In genomic region chr14:63542231-63542999, GRCh38 we compare ENCODE assay signal across 8 cellular contexts. TPM values are rescaled to one million over a fixed set of nuclear protein-coding genes. Genes with fewer than 3 reads are reported as not detected.
DNase-seq lines count a peak whose midpoint lies in the region; ATAC-seq and TF ChIP-seq lines count a peak whose summit lies in the region.

No MANE protein-coding gene starts in this region.

- peaks cover 23% of the 10 kb centered on the region for H3K4me1 Mint-ChIP-seq in stimulated activated naive CD8-positive, alpha-beta T cell treated with anti-CD3 and anti-CD28 coated beads, Interleukin-15, amount 100 ng/mL, for 72 hours

- H3K27ac Mint-ChIP-seq in stimulated activated naive CD8-positive, alpha-beta T cell treated with anti-CD3 and anti-CD28 coated beads, Interleukin-15, amount 100 ng/mL, for 72 hours, result peak overlapping the region; percentile 35 to 95

- no peaks in the 10 kb centered on the region for H3K27me3 ChIP-seq in breast epithelium
- H3K27me3 ChIP-seq in kidney epithelial cell (ENCODE audit: control insufficient read depth, insufficient read depth, low read length), result no peaks in the 10 kb centered on the region

- peak overlapping the region; percentile 89 to 96 for H3K4me3 Mint-ChIP-seq in stimulated activated naive CD8-positive, alpha-beta T cell treated with anti-CD3 and anti-CD28 coated beads, Interleukin-15, amount 100 ng/mL, for 72 hours

- intact Hi-C loops in OCI-LY7 (cut with micrococcal nuclease; ENCODE audit: unreplicated experiment) (loop anchor here (2.0 kb wide), 1 partner anchor 98 kb away; the partner anchor contains the start of gene WDR89), breast epithelium (cut with DNase I; ENCODE audit: low total_unique reads) (loop anchor here (5.0 kb wide), 1 partner anchor 150 kb away; no protein-coding TSS in a partner anchor)

- H3K9me2 ChIP-seq in OCI-LY7 (ENCODE audit: insufficient read depth, low read length), result no peaks in the 10 kb centered on the region

- CTCF ChIA-PET in OCI-LY7 (lab: Charles Lee; ENCODE audit: unreplicated experiment), result interaction anchor here (0.6 to 1.0 kb wide), 3 partner anchors 153 to 1976 kb away, joined by 3 to 11 read pairs (median 4); no protein-coding TSS in a partner anchor

- H3K4me2 ChIP-seq in OCI-LY7 (ENCODE audit: low read length), result peak overlapping the region; percentile 99

- peak overlapping the region; percentile 55 for H3K27ac ChIP-seq in OCI-LY7 (ENCODE audit: low read depth, low read length, poor library complexity, severe bottlenecking)
- peak overlapping the region; percentile 88 to 92 for H3K27ac ChIP-seq in breast epithelium

- peaks cover 14% of the 10 kb centered on the region; the same call in 1 of the 2 replicates for H4K20me1 ChIP-seq in OCI-LY7 (ENCODE audit: insufficient read depth, low read length)

- peak overlapping the region; percentile 92 for H3K4me3 ChIP-seq in OCI-LY7 (ENCODE audit: low read depth, low read length, poor library complexity, severe bottlenecking)
- peak overlapping the region; percentile 84 to 97 (median 88) for H3K4me3 ChIP-seq in breast epithelium
- H3K4me3 ChIP-seq in kidney epithelial cell (ENCODE audit: low read depth, low read length), result peak overlapping the region; percentile 89

- no peaks in the 10 kb centered on the region for H3K9me3 ChIP-seq in OCI-LY7 (ENCODE audit: low read length)
- H3K9me3 ChIP-seq in breast epithelium, result no peaks in the 10 kb centered on the region

- no peak for TF ChIP-seq CTCF in OCI-LY7 (conservative IDR thresholded peaks at IDR 0.05; ENCODE audit: low read length)
- no peak for TF ChIP-seq CTCF in breast epithelium (IDR thresholded peaks at IDR 0.05)
- no peak for TF ChIP-seq CTCF in kidney epithelial cell (IDR thresholded peaks at IDR 0.05; ENCODE audit: insufficient read depth, low read length, poor library complexity, severe bottlenecking)

- no peak for TF ChIP-seq POLR2A in breast epithelium (IDR thresholded peaks at IDR 0.05)

- H3K27me3 Mint-ChIP-seq in stimulated activated naive CD8-positive, alpha-beta T cell treated with anti-CD3 and anti-CD28 coated beads, Interleukin-15, amount 100 ng/mL, for 72 hours, result no peaks in the 10 kb centered on the region

- H2AFZ ChIP-seq in OCI-LY7 (ENCODE audit: low read length), result peak overlapping the region; percentile 44; the same call in 1 of the 2 replicates

- no TSS peak for BruUV-seq in OCI-LY7 (replicated peaks; lab: Mats Ljungman, UMichigan)

- peaks cover 32% of the 10 kb centered on the region for H3K79me2 ChIP-seq in OCI-LY7 (ENCODE audit: insufficient read depth, low read depth, low read length)

- peak; percentile 2 for ATAC-seq in HG02623 (IDR thresholded peaks at IDR 0.05; ENCODE audit: unreplicated experiment)
- peak; percentile 4 for ATAC-seq in stimulated activated naive CD8-positive, alpha-beta T cell treated with anti-CD3 and anti-CD28 coated beads, Interleukin-15, amount 100 ng/mL, for 72 hours
- no peak for ATAC-seq in activated CD4-positive, CD25-positive, alpha-beta regulatory T cell treated with anti-CD3 and anti-CD28 coated beads, Interleukin-2, amount 50 U/mL, for 24 hours

- H3K36me3 ChIP-seq in OCI-LY7 (ENCODE audit: insufficient read depth, low read length) (peaks cover 38% of the 10 kb centered on the region), breast epithelium (peaks cover 8% of the 10 kb centered on the region), kidney epithelial cell (ENCODE audit: control insufficient read depth, insufficient read depth, low read length) (peaks cover 1% of the 10 kb centered on the region)

- H3K4me1 ChIP-seq in OCI-LY7 (ENCODE audit: insufficient read depth, low read length, poor library complexity, severe bottlenecking) (peaks cover 25% of the 10 kb centered on the region), breast epithelium (no peaks in the 10 kb centered on the region)

- H3K9me3 Mint-ChIP-seq in stimulated activated naive CD8-positive, alpha-beta T cell treated with anti-CD3 and anti-CD28 coated beads, Interleukin-15, amount 100 ng/mL, for 72 hours, result no peaks in the 10 kb centered on the region

- POLR2A ChIA-PET in OCI-LY7 (lab: Charles Lee), result interaction anchor here (0.6 to 3.5 kb wide), 9 partner anchors 17 to 815 kb away, joined by 3 to 14 read pairs (median 3); no protein-coding TSS in a partner anchor

- DNase-seq in NCI-H82 (lab: John Stamatoyannopoulos, UW), result peak; percentile 83
- no peak for DNase-seq in NCI-H82 treated with DMSO at 0.1 percent for 48 hours (lab: John Stamatoyannopoulos, UW; ENCODE audit: unreplicated experiment)
- peak; percentile 13 for DNase-seq in OCI-LY7 (ENCODE audit: low spot score)
- DNase-seq in breast epithelium (ENCODE audit: low spot score in 2 of 2), result peak; percentile 20 to 54
- no peak for DNase-seq in kidney epithelial cell (ENCODE audit: low read depth)
- peak in 1 of 2 donors; percentile 2 for DNase-seq in stimulated activated naive CD8-positive, alpha-beta T cell treated with anti-CD3 and anti-CD28 coated beads, Interleukin-15, amount 100 ng/mL, for 72 hours

RNA-seq across cellular contexts. Expression of gene PPP2R5E, which starts 0.8 kb away (rescaled TPM):
- 10.1 and 12.5 TPM in 2 replicates for total RNA-seq in OCI-LY7 (2014; rRNA removed; shearing (Covaris generic))
- total RNA-seq in OCI-LY7 (2022) (47.8 and 48.8 TPM in 2 replicates), breast epithelium (10 to 100 TPM; 23.0 to 29.9 (median 23.6) TPM), kidney epithelial cell (21.6 and 22.3 TPM in 2 replicates)

Comparison
In these comparisons a context has a peak if more than half of its experiments do, and no peak if none do; other contexts are left out.
1. DNase-seq: peak in NCI-H82 (single experiment), OCI-LY7 (single experiment) and breast epithelium (2 of 2); none in NCI-H82 treated with DMSO at 0.1 percent for 48 hours (single experiment) and kidney epithelial cell (single experiment).
2. ATAC-seq: peak in HG02623 (single experiment) and stimulated activated naive CD8-positive, alpha-beta T cell treated with anti-CD3 and anti-CD28 coated beads, Interleukin-15, amount 100 ng/mL, for 72 hours (single experiment); none in activated CD4-positive, CD25-positive, alpha-beta regulatory T cell treated with anti-CD3 and anti-CD28 coated beads, Interleukin-2, amount 50 U/mL, for 24 hours (0 of 2).
3. Peak in every context shown above with its lines, with median percentiles within 50 percentile points of each other: H3K4me3 ChIP-seq.